ENCODE assay signal across 8 cellular contexts in genomic region chr2:26245810-26246209, GRCh38. TPM values are rescaled to one million over a fixed set of nuclear protein-coding genes. Genes with fewer than 3 reads are reported as not detected.
A peak's percentile ranks its signal among the peaks of the same experiment; 100 is the strongest.
DNase-seq lines count a peak whose midpoint lies in the region; ATAC-seq and TF ChIP-seq lines count a peak whose summit lies in the region.

No MANE protein-coding gene starts in this region.

- no peak for ATAC-seq in heart right ventricle
- no peak for ATAC-seq in Right ventricle myocardium inferior
- peak; percentile 53 for ATAC-seq in HG02981 (IDR thresholded peaks at IDR 0.05; ENCODE audit: unreplicated experiment)

- intact Hi-C loops in heart right ventricle (cut with DNase I): loop anchor here in 4 of 10 donors (2.0 to 10.0 kb wide), 4 partner anchors 29 to 89 kb away; no protein-coding TSS in a partner anchor
- intact Hi-C loops in Right ventricle myocardium inferior (cut with DNase I): loop anchor here (2.0 to 5.0 kb wide), 2 partner anchors 29 to 81 kb away; no protein-coding TSS in a partner anchor
- intact Hi-C loops in sigmoid colon (cut with DNase I): loop anchor here (2.0 kb wide), 2 partner anchors 53 to 85 kb away; no protein-coding TSS in a partner anchor

- H3K4me1 ChIP-seq in heart right ventricle (peaks cover 4 to 72% (median 62%) of the 10 kb centered on the region in 9 donors), sigmoid colon (peaks cover 0 to 48% (median 43%) of the 10 kb centered on the region in 4 donors)

- WGBS in heart right ventricle, 2 donors: 12 to 17% methylated on average over 3 of the region's 3 CpGs
- 6 to 23% methylated on average over 3 of the region's 3 CpGs for whole genome bisulfite sequencing in sigmoid colon, 2 donors

- peak overlapping the region; percentile 94 for H3K9ac ChIP-seq in SK-N-MC (ENCODE audit: insufficient read length)

- no peaks in the 10 kb centered on the region for H3K27me3 ChIP-seq in heart right ventricle
- no peaks in the 10 kb centered on the region for H3K27me3 ChIP-seq in sigmoid colon

- H3K9me3 ChIP-seq in heart right ventricle (no peaks in the 10 kb centered on the region), SK-N-MC (ENCODE audit: low read depth, low read length) (no peaks in the 10 kb centered on the region), sigmoid colon (no peaks in the 10 kb centered on the region)

- DNase-seq in heart right ventricle (no peak), Right ventricle myocardium inferior (ENCODE audit: missing footprints) (no peak), SK-N-MC (ENCODE audit: low read depth, low spot score) (no peak), fibroblast of peridontal ligament (ENCODE audit: extremely low read depth) (peak; percentile 31), sigmoid colon (no peak), NCI-H524 (lab: John Stamatoyannopoulos, UW) (no peak), inferior parietal cortex (ENCODE audit: extremely low spot score) (no peak)

- TF ChIP-seq POLR2A in sigmoid colon (IDR thresholded peaks at IDR 0.05): no peak

- no peak for TF ChIP-seq CTCF in heart right ventricle (IDR thresholded peaks at IDR 0.05)
- TF ChIP-seq CTCF in sigmoid colon (IDR thresholded peaks at IDR 0.05): no peak

- H3K36me3 ChIP-seq in heart right ventricle: no peaks in the 10 kb centered on the region
- H3K36me3 ChIP-seq in SK-N-MC (ENCODE audit: insufficient read depth, low read length): no peaks in the 10 kb centered on the region
- H3K36me3 ChIP-seq in sigmoid colon: no peaks in the 10 kb centered on the region

- H3K4me3 ChIP-seq in heart right ventricle (peak overlapping the region; percentile 58 to 97 (median 82)), SK-N-MC (peak overlapping the region; percentile 99), sigmoid colon (peak overlapping the region; percentile 80 to 94 (median 86))

- TF ChIP-seq EP300 in sigmoid colon (IDR thresholded peaks at IDR 0.05): no peak

- H3K27ac ChIP-seq in heart right ventricle (peak overlapping the region in 9 of 10 donors; percentile 93 to 99 (median 98)), SK-N-MC (no peak overlapping the region), sigmoid colon (peak overlapping the region; percentile 91 to 96 (median 95))

RNA-seq across cellular contexts. Expression of gene HADHB, which starts 1.1 kb away (rescaled TPM):
- total RNA-seq in heart right ventricle (1,000 to 10,000 TPM in 3 of 10 donors, 100 to 1,000 TPM in 7; 740 to 1,542 (median 874) TPM), Right ventricle myocardium inferior (1,782 TPM), sigmoid colon (100 to 1,000 TPM in 3 of 4 donors, 10 to 100 TPM in 1; 82.8 to 147 (median 119) TPM)
- polyA plus RNA-seq in heart right ventricle (100 to 1,000 TPM; 256 to 437 TPM), sigmoid colon (100 to 1,000 TPM in 2 of 3 donors, 10 to 100 TPM in 1; 93.3 to 212 (median 120) TPM)

RNA-seq across cellular contexts. Expression of gene HADHA, which starts 1.4 kb away (rescaled TPM):
- total RNA-seq in heart right ventricle (100 to 1,000 TPM; 298 to 686 (median 410) TPM), Right ventricle myocardium inferior (764 TPM), sigmoid colon (100 to 1,000 TPM; 110 to 137 (median 118) TPM)
- polyA plus RNA-seq in heart right ventricle (100 to 1,000 TPM; 143 to 192 TPM), sigmoid colon (100 to 1,000 TPM in 2 of 3 donors, 10 to 100 TPM in 1; 96.7 to 148 (median 126) TPM)

Comparison
In these comparisons a context has a peak if more than half of its experiments do, and no peak if none do; other contexts are left out.
1. RNA of gene HADHB, which starts 1.1 kb away (total RNA-seq): 1,782 TPM in Right ventricle myocardium inferior (single experiment) and 740 to 1,542 TPM in heart right ventricle; 82.8 to 147 TPM in sigmoid colon; every median in the first group is over 4 times any median in the second.
2. Peak in every context shown above with its lines, with median percentiles within 50 percentile points of each other: H3K4me3 ChIP-seq.